In the genomic region with DNA sequence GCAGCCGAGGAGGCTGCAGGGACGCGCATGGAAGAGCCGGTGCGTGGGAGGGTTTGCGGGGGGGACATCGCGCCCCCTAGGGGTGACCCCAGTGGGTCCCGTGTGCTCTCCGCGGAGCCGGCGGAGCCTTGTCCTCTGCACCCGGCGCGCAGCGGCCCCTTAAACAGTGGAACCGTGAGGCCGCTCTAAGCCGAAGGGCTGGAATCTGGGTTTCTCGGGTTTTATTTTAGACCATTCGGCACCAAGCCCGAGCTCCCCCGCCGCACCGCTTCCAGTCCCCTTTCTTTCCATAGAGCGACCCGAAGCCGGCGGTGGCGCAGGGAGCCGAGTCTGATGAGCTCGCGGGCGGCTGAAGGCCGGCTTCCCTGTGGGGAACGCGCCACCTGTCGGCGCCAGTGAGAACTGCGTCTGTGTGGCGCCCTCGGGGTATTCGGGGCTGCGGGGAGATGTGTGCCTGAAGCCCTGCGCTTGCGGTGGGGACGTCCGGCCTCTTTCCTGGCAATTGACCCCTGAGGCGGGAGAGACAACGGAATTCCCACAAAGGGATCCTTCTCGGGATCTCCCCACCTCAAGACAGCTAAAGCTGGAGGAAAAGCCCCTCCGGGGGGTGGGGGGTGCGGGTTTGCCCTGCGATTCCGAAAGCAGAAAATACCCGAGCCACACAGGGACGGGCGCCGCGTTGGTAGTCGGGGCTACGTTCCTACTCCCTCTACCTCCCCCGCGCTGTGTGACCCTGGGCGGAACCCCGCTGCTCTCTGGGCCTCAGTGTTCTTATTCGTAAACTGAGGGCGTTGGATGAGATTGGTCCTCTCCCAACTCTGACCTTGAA, we compare ENCODE assay signal across 8 cellular contexts. TPM values are rescaled to one million over a fixed set of nuclear protein-coding genes. Genes with fewer than 3 reads are reported as not detected.
DNase-seq lines count a peak whose midpoint lies in the region; ATAC-seq lines count a peak whose summit lies in the region.

No MANE protein-coding gene starts in this region.

- peaks cover 20 to 42% (median 29%) of the 10 kb centered on the region in 3 donors for H3K4me1 Mint-ChIP-seq in naive B cell

- H3K9me3 Mint-ChIP-seq in naive B cell: peaks cover 0 to 19% (median 6%) of the 10 kb centered on the region in 7 donors

- DNase-seq in C1 segment of cervical spinal cord (lab: John Stamatoyannopoulos, UW) (peak in 11 of 14 donors; percentile 11 to 81 (median 55)), GM19240 (ENCODE audit: insufficient read length, low spot score) (peak; percentile 85), NOMO-1 (lab: John Stamatoyannopoulos, UW; ENCODE audit: unreplicated experiment in 2 of 2) (peak; percentile 57 to 71), activated T-cell treated with anti-CD3 and anti-CD28 coated beads for 1 hour (ENCODE audit: low read depth) (peak; percentile 79), naive B cell (peak; percentile 73)
- peak; percentile 55 to 59 for DNase-seq in stimulated activated CD8-positive, alpha-beta memory T cell treated with anti-CD3 and anti-CD28 coated beads, Interleukin-7, amount 100 ng/mL, for 4 hours (ENCODE audit: low read depth in 2 of 2)

- peaks cover 65 to 89% (median 73%) of the 10 kb centered on the region in 3 donors for H3K27me3 Mint-ChIP-seq in naive B cell

- peak; percentile 66 for ATAC-seq in HG03457 (IDR thresholded peaks at IDR 0.05; ENCODE audit: unreplicated experiment)
- ATAC-seq in esophagus mucosa: peak; percentile 84
- ATAC-seq in naive B cell (ENCODE audit: low read depth in 2 of 2): peak; percentile 84

- H3K27ac Mint-ChIP-seq in naive B cell: peak overlapping the region in 5 of 6 donors; percentile 44 to 93 (median 80)

- peak overlapping the region; percentile 65 to 84 (median 76) for H3K4me3 Mint-ChIP-seq in naive B cell

- peaks cover 0 to 17% of the 10 kb centered on the region in 2 donors for H3K36me3 Mint-ChIP-seq in naive B cell

RNA-seq across cellular contexts. Expression of gene EN1, which starts 8.2 kb away (rescaled TPM):
- 0.08 TPM for total RNA-seq in esophagus mucosa
- polyA plus RNA-seq in naive B cell (ENCODE audit: low read depth in 6 of 6): not detected

Comparison
In these comparisons a context has a peak if more than half of its experiments do, and no peak if none do; other contexts are left out.
1. Peak in every context shown above with its lines: DNase-seq and ATAC-seq.